ENCODE assay signal across 14 cellular contexts in genomic region chr2:43905388-43905803, GRCh38.
DNase-seq lines count a peak whose midpoint lies in the region; ATAC-seq and TF ChIP-seq lines count a peak whose summit lies in the region.
"Had no signal": no experiment of that assay in that cellular context is flagged by ENCODE, and none has a peak within 500 bp of the region (broad histone marks: within the 10 kb centered on the region; RNA-seq: fewer than 3 reads in every experiment).

No MANE protein-coding gene starts in this region.

- TF ChIP-seq CTCF in epithelial cell of proximal tubule (conservative IDR thresholded peaks at IDR 0.05; ENCODE audit: low read depth, low read length) (no peak), mucosa of descending colon (IDR thresholded peaks at IDR 0.05) (no peak), heart right ventricle (IDR thresholded peaks at IDR 0.05) (no peak)

- peaks cover 3% of the 10 kb centered on the region for H3K4me1 Mint-ChIP-seq in activated naive CD8-positive, alpha-beta T cell (ENCODE audit: low read depth)
- H3K4me1 Mint-ChIP-seq in activated naive CD8-positive, alpha-beta T cell treated with anti-CD3 and anti-CD28 coated beads for 36 hours: peaks cover 8% of the 10 kb centered on the region
- H3K4me1 Mint-ChIP-seq in stimulated activated naive CD8-positive, alpha-beta T cell treated with anti-CD3 and anti-CD28 coated beads, Interleukin-15, amount 100 ng/mL, for 72 hours: peaks cover 8% of the 10 kb centered on the region

- no peak overlapping the region for H3K4me3 Mint-ChIP-seq in activated naive CD8-positive, alpha-beta T cell
- H3K4me3 Mint-ChIP-seq in activated naive CD8-positive, alpha-beta T cell treated with anti-CD3 and anti-CD28 coated beads for 36 hours: no peak overlapping the region
- no peak overlapping the region for H3K4me3 Mint-ChIP-seq in stimulated activated naive CD8-positive, alpha-beta T cell treated with anti-CD3 and anti-CD28 coated beads, Interleukin-15, amount 100 ng/mL, for 72 hours
- H3K4me3 Mint-ChIP-seq: activated naive CD4-positive, alpha-beta T cell treated with anti-CD3 and anti-CD28 coated beads for 36 hours; type B pancreatic cell had no signal

- H3K9me3 ChIP-seq in mucosa of descending colon (no peaks in the 10 kb centered on the region), heart right ventricle (no peaks in the 10 kb centered on the region)

- H3K27me3 ChIP-seq in heart right ventricle: no peaks in the 10 kb centered on the region

- no peaks in the 10 kb centered on the region for H3K36me3 ChIP-seq in mucosa of descending colon (ENCODE audit: low read depth)
- H3K36me3 ChIP-seq in heart right ventricle: peaks cover 0 to 87% (median 39%) of the 10 kb centered on the region in 9 donors

- no peak overlapping the region for H3K4me3 ChIP-seq in epithelial cell of proximal tubule (ENCODE audit: low read depth, low read length)
- no peak overlapping the region for H3K4me3 ChIP-seq in mucosa of descending colon
- no peak overlapping the region for H3K4me3 ChIP-seq in heart right ventricle

- H3K4me1 ChIP-seq in mucosa of descending colon (ENCODE audit: low read depth): no peaks in the 10 kb centered on the region
- H3K4me1 ChIP-seq in heart right ventricle: no peaks in the 10 kb centered on the region

- H3K27me3 Mint-ChIP-seq in activated naive CD8-positive, alpha-beta T cell: no peaks in the 10 kb centered on the region
- H3K27me3 Mint-ChIP-seq in activated naive CD8-positive, alpha-beta T cell treated with anti-CD3 and anti-CD28 coated beads for 36 hours: no peaks in the 10 kb centered on the region
- H3K27me3 Mint-ChIP-seq in stimulated activated naive CD8-positive, alpha-beta T cell treated with anti-CD3 and anti-CD28 coated beads, Interleukin-15, amount 100 ng/mL, for 72 hours: no peaks in the 10 kb centered on the region
- H3K27me3 Mint-ChIP-seq: type B pancreatic cell had no signal

- ATAC-seq in stimulated activated naive CD8-positive, alpha-beta T cell treated with anti-CD3 and anti-CD28 coated beads, Interleukin-15, amount 100 ng/mL, for 72 hours: peak; percentile 55
- ATAC-seq in mucosa of descending colon (no peak), heart right ventricle (no peak)

- H3K27ac ChIP-seq in heart right ventricle: no peak overlapping the region

- DNase-seq in activated naive CD8-positive, alpha-beta T cell treated with anti-CD3 and anti-CD28 coated beads for 36 hours: no peak
- DNase-seq in NCI-H1436 treated with DMSO at 0.1 percent for 48 hours (lab: John Stamatoyannopoulos, UW) (peak; percentile 8), epithelial cell of proximal tubule (ENCODE audit: low read depth) (peak; percentile 10), mucosa of descending colon (no peak), heart right ventricle (no peak)
- no peak for DNase-seq in stimulated activated naive CD8-positive, alpha-beta T cell treated with anti-CD3 and anti-CD28 coated beads, Interleukin-15, amount 100 ng/mL, for 72 hours
- no peak for DNase-seq in stimulated activated CD4-positive, alpha-beta T cell treated with anti-CD3 and anti-CD28 coated beads, Interleukin-2, amount 100 ng/mL, for 24 hours
- DNase-seq: activated CD4-positive, alpha-beta T cell treated with anti-CD3 and anti-CD28 coated beads, Interleukin-2, amount 50 U/mL, for 4 hours; activated naive CD4-positive, alpha-beta T cell treated with anti-CD3 and anti-CD28 coated beads for 36 hours; DMS53; kidney; NCI-H526 had no signal

- H3K27ac Mint-ChIP-seq in activated naive CD8-positive, alpha-beta T cell: peak overlapping the region; percentile 22
- no peak overlapping the region for H3K27ac Mint-ChIP-seq in activated naive CD8-positive, alpha-beta T cell treated with anti-CD3 and anti-CD28 coated beads for 36 hours
- no peak overlapping the region for H3K27ac Mint-ChIP-seq in stimulated activated naive CD8-positive, alpha-beta T cell treated with anti-CD3 and anti-CD28 coated beads, Interleukin-15, amount 100 ng/mL, for 72 hours
- H3K27ac Mint-ChIP-seq: activated naive CD4-positive, alpha-beta T cell treated with anti-CD3 and anti-CD28 coated beads for 36 hours; type B pancreatic cell had no signal

- intact Hi-C loops in mucosa of descending colon (cut with DNase I, micrococcal nuclease): no loop called here
- intact Hi-C loops in heart right ventricle (cut with DNase I): loop anchor here in 1 of 10 donors (10.0 kb wide), 1 partner anchor 69 kb away; no protein-coding TSS in a partner anchor

- H3K9me3 Mint-ChIP-seq in activated naive CD8-positive, alpha-beta T cell (ENCODE audit: low read depth): no peaks in the 10 kb centered on the region
- no peaks in the 10 kb centered on the region for H3K9me3 Mint-ChIP-seq in activated naive CD8-positive, alpha-beta T cell treated with anti-CD3 and anti-CD28 coated beads for 36 hours
- no peaks in the 10 kb centered on the region for H3K9me3 Mint-ChIP-seq in stimulated activated naive CD8-positive, alpha-beta T cell treated with anti-CD3 and anti-CD28 coated beads, Interleukin-15, amount 100 ng/mL, for 72 hours
- H3K9me3 Mint-ChIP-seq: activated naive CD4-positive, alpha-beta T cell treated with anti-CD3 and anti-CD28 coated beads for 36 hours; type B pancreatic cell had no signal

- H3K36me3 Mint-ChIP-seq in activated naive CD8-positive, alpha-beta T cell: peaks cover 8% of the 10 kb centered on the region
- H3K36me3 Mint-ChIP-seq in activated naive CD8-positive, alpha-beta T cell treated with anti-CD3 and anti-CD28 coated beads for 36 hours: peaks cover 31% of the 10 kb centered on the region

- 84 to 91% methylated on average over 10 of the region's 10 CpGs for WGBS in heart right ventricle, 2 donors

Comparison
In these comparisons a context has a peak if more than half of its experiments do, and no peak if none do; other contexts are left out.
1. DNase-seq: peak in NCI-H1436 treated with DMSO at 0.1 percent for 48 hours (single experiment) and epithelial cell of proximal tubule (single experiment); none in activated naive CD8-positive, alpha-beta T cell treated with anti-CD3 and anti-CD28 coated beads for 36 hours (single experiment), stimulated activated naive CD8-positive, alpha-beta T cell treated with anti-CD3 and anti-CD28 coated beads, Interleukin-15, amount 100 ng/mL, for 72 hours (0 of 2), mucosa of descending colon (0 of 3), heart right ventricle (0 of 2) and stimulated activated CD4-positive, alpha-beta T cell treated with anti-CD3 and anti-CD28 coated beads, Interleukin-2, amount 100 ng/mL, for 24 hours (0 of 2).